ENCODE assay signal across 9 cellular contexts in the genomic region with DNA sequence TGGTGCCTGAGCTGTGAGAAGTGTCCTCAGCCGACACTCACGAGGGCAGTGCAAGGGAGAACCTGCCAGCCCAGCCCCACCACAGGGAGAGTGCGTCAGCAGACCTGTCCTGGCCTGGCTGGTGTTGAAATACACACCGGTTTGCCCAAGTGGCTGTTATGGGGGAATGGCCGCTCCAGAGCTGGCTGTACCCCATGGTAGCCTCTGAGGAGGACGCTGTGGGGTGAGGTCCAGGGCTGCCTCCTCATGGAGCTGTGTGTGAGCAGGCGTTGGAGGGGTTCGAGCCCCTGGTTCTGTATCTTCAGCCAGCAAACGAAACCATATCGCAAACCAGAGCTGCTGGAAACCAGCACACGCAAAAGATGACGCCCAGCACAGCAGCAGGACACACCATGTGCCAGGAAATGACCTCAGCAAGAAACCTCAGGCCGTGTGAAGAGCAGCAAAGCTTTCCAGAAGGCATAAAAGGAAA. TPM values are rescaled to one million over a fixed set of nuclear protein-coding genes. Genes with fewer than 3 reads are reported as not detected.
DNase-seq lines count a peak whose midpoint lies in the region; ATAC-seq and TF ChIP-seq lines count a peak whose summit lies in the region.
"Had no signal": no experiment of that assay in that cellular context is flagged by ENCODE, and none has a peak within 500 bp of the region (broad histone marks: within the 10 kb centered on the region; RNA-seq: fewer than 3 reads in every experiment).

No MANE protein-coding gene starts in this region.

- H3K27ac ChIP-seq in heart left ventricle (peak overlapping the region; percentile 82 to 98 (median 91)), smooth muscle cell (ENCODE audit: low read depth) (peak overlapping the region; percentile 6)

- H3K27me3 ChIP-seq in heart left ventricle (no peaks in the 10 kb centered on the region), smooth muscle cell (ENCODE audit: low read depth) (no peaks in the 10 kb centered on the region)

- H3K4me3 ChIP-seq in heart left ventricle (peak overlapping the region in 1 of 12 donors; percentile 3), smooth muscle cell (no peak overlapping the region)

- TF ChIP-seq POLR2A in heart left ventricle (IDR thresholded peaks at IDR 0.05), result peak in 1 of 2 donors; percentile 29

- no peaks in the 10 kb centered on the region for H4K20me1 ChIP-seq in smooth muscle cell (ENCODE audit: low read depth)

- no peak for TF ChIP-seq CTCF in heart left ventricle (IDR thresholded peaks at IDR 0.05)
- no peak for TF ChIP-seq CTCF in smooth muscle cell (IDR thresholded peaks at IDR 0.05; ENCODE audit: borderline replicate concordance, insufficient read depth, poor library complexity, severe bottlenecking)

- H3K4me1 ChIP-seq in heart left ventricle, result peaks cover 0 to 69% (median 35%) of the 10 kb centered on the region in 12 donors
- no peaks in the 10 kb centered on the region for H3K4me1 ChIP-seq in smooth muscle cell (ENCODE audit: low read depth)

- DNase-seq in HCEC 1CT (peak; percentile 12), amniotic epithelial cell (ENCODE audit: low read depth) (peak; percentile 58), heart left ventricle (peak; percentile 74 to 91 (median 77)), smooth muscle cell (lab: John Stamatoyannopoulos, UW; ENCODE audit: unreplicated experiment) (no peak), NCI-H1092 (lab: John Stamatoyannopoulos, UW) (no peak), NCI-H1694 treated with DMSO at 0.1 percent for 48 hours (lab: John Stamatoyannopoulos, UW) (no peak)
- DNase-seq: NCI-H510A had no signal

- no peaks in the 10 kb centered on the region for H3K79me2 ChIP-seq in smooth muscle cell (ENCODE audit: low read depth)

- 27 to 42% (median 30%) methylated on average over 11 to 13 of the region's 13 CpGs for WGBS in heart left ventricle, 4 donors
- WGBS in smooth muscle cell (ENCODE audit: low lambda C conversion rate), result 76% methylated on average over 13 of the region's 13 CpGs

- intact Hi-C loops in heart left ventricle (cut with DNase I), result no loop called here

- no peak overlapping the region for H3K9ac ChIP-seq in smooth muscle cell (ENCODE audit: low read depth)

- no peak overlapping the region for H2AFZ ChIP-seq in smooth muscle cell (ENCODE audit: low read depth)

- peak; percentile 59 to 73 (median 65) for ATAC-seq in heart left ventricle
- ATAC-seq in HG02973 (IDR thresholded peaks at IDR 0.05; ENCODE audit: unreplicated experiment), result no peak
- no peak for ATAC-seq in HG03439 (IDR thresholded peaks at IDR 0.05; ENCODE audit: unreplicated experiment)

- H3F3A ChIP-seq in smooth muscle cell (ENCODE audit: low read depth), result no peaks in the 10 kb centered on the region

- H3K4me2 ChIP-seq in smooth muscle cell, result no peak overlapping the region

- H3K36me3 ChIP-seq in heart left ventricle (peaks cover 0 to 22% (median 5%) of the 10 kb centered on the region in 9 donors), smooth muscle cell (ENCODE audit: low read depth) (no peaks in the 10 kb centered on the region)

- no peaks in the 10 kb centered on the region for H3K9me3 ChIP-seq in heart left ventricle
- no peaks in the 10 kb centered on the region for H3K9me3 ChIP-seq in smooth muscle cell (replicated peaks; ENCODE audit: low read depth)

RNA-seq across cellular contexts. Expression of a gene that starts 9.3 kb away (rescaled TPM):
- total RNA-seq in heart left ventricle (100 to 1,000 TPM in 6 of 9 donors, 10 to 100 TPM in 3; 77.6 to 271 (median 141) TPM), smooth muscle cell (14.0 and 17.2 TPM in 2 replicates)
- polyA plus RNA-seq in heart left ventricle (10 to 100 TPM; 42.2 to 60.2 TPM), smooth muscle cell (38.9 and 40.3 TPM in 2 replicates)

Comparison
In these comparisons a context has a peak if more than half of its experiments do, and no peak if none do; other contexts are left out.
1. DNase-seq: peak in HCEC 1CT (single experiment), amniotic epithelial cell (single experiment) and heart left ventricle (5 of 5); none in smooth muscle cell (single experiment), NCI-H1092 (single experiment) and NCI-H1694 treated with DMSO at 0.1 percent for 48 hours (single experiment).
2. ATAC-seq: peak in heart left ventricle (4 of 4); none in HG02973 (single experiment) and HG03439 (single experiment).